ENCODE assay signal across 8 cellular contexts in genomic region chr14:91246051-91246852, GRCh38. TPM values are rescaled to one million over a fixed set of nuclear protein-coding genes. Genes with fewer than 3 reads are reported as not detected.
A peak's percentile ranks its signal among the peaks of the same experiment; 100 is the strongest.
DNase-seq lines count a peak whose midpoint lies in the region; ATAC-seq and TF ChIP-seq lines count a peak whose summit lies in the region.

No MANE protein-coding gene starts in this region.

- BruUV-seq in MCF 10A (replicated peaks; lab: Mats Ljungman, UMichigan) (no TSS peak), mammary epithelial cell (replicated peaks; lab: Mats Ljungman, UMichigan) (no TSS peak), PC-3 (replicated peaks; lab: Mats Ljungman, UMichigan) (no TSS peak)

- DNase-seq in MCF 10A (ENCODE audit: unreplicated experiment), result peak; percentile 29
- DNase-seq in mammary epithelial cell, result no peak
- DNase-seq in activated CD4-positive, alpha-beta T cell treated with anti-CD3 and anti-CD28 coated beads, Interleukin-2, amount 10 ng/mL, durations not matched to agents 7 days and 5 days, result peak; percentile 93
- peak; percentile 78 for DNase-seq in effector CD4-positive, alpha-beta T cell
- DNase-seq in PC-3, result no peak
- DNase-seq in SKM-1 treated with dmso at 0.1 percent for 144 hours (lab: John Stamatoyannopoulos, UW; ENCODE audit: unreplicated experiment), result no peak
- DNase-seq in LoVo (ENCODE audit: low spot score), result no peak
- DNase-seq in middle frontal gyrus (ENCODE audit: extremely low spot score, low spot score), result no peak

- H3F3A ChIP-seq in PC-3 (ENCODE audit: low read length, unreplicated experiment), result no peaks in the 10 kb centered on the region

- TF ChIP-seq CTCF in MCF 10A (IDR thresholded peaks at IDR 0.05; ENCODE audit: unreplicated experiment) (no peak), mammary epithelial cell (conservative IDR thresholded peaks at IDR 0.05 in 1 of 2, IDR thresholded peaks at IDR 0.05 in 1 of 2; ENCODE audit: extremely low read depth in 1 of 2, insufficient read depth in 1 of 2, low read depth in 1 of 2, low read length in 2 of 2) (no peak), PC-3 (conservative IDR thresholded peaks at IDR 0.05; ENCODE audit: low read depth, low read length) (no peak)

- no peaks in the 10 kb centered on the region for H4K20me1 ChIP-seq in mammary epithelial cell (ENCODE audit: insufficient read depth, low read length)
- H4K20me1 ChIP-seq in PC-3 (ENCODE audit: low read length), result no peaks in the 10 kb centered on the region

- H3K27me3 Mint-ChIP-seq in MCF 10A (ENCODE audit: insufficient read depth, unreplicated experiment), result no peaks in the 10 kb centered on the region
- H3K27me3 Mint-ChIP-seq in activated CD4-positive, alpha-beta T cell treated with anti-CD3 and anti-CD28 coated beads, Interleukin-2, amount 10 ng/mL, durations not matched to agents 7 days and 5 days, result no peaks in the 10 kb centered on the region

- in situ Hi-C loops in mammary epithelial cell (cut with MboI; ENCODE audit: low sequenced_read_pairs in 2 of 2), result no loop called here

- no peaks in the 10 kb centered on the region for H3K4me1 Mint-ChIP-seq in MCF 10A (ENCODE audit: insufficient read depth, unreplicated experiment)
- H3K4me1 Mint-ChIP-seq in activated CD4-positive, alpha-beta T cell treated with anti-CD3 and anti-CD28 coated beads, Interleukin-2, amount 10 ng/mL, durations not matched to agents 7 days and 5 days, result peaks cover 91% of the 10 kb centered on the region

- peaks cover 7% of the 10 kb centered on the region for H3K9me3 Mint-ChIP-seq in MCF 10A (ENCODE audit: unreplicated experiment)
- H3K9me3 Mint-ChIP-seq in activated CD4-positive, alpha-beta T cell treated with anti-CD3 and anti-CD28 coated beads, Interleukin-2, amount 10 ng/mL, durations not matched to agents 7 days and 5 days, result peaks cover 4% of the 10 kb centered on the region

- H3K4me3 Mint-ChIP-seq in MCF 10A (ENCODE audit: unreplicated experiment), result no peak overlapping the region
- peak overlapping the region; percentile 66 for H3K4me3 Mint-ChIP-seq in activated CD4-positive, alpha-beta T cell treated with anti-CD3 and anti-CD28 coated beads, Interleukin-2, amount 10 ng/mL, durations not matched to agents 7 days and 5 days

- H3K9me2 ChIP-seq in PC-3 (replicated peaks; ENCODE audit: low read length), result no peaks in the 10 kb centered on the region

- intact Hi-C loops in MCF 10A (cut with micrococcal nuclease), result no loop called here
- intact Hi-C loops in mammary epithelial cell (cut with micrococcal nuclease), result no loop called here
- intact Hi-C loops in PC-3 (cut with micrococcal nuclease), result no loop called here

- no peaks in the 10 kb centered on the region for H3K36me3 Mint-ChIP-seq in MCF 10A (ENCODE audit: insufficient read depth, unreplicated experiment)
- H3K36me3 Mint-ChIP-seq in activated CD4-positive, alpha-beta T cell treated with anti-CD3 and anti-CD28 coated beads, Interleukin-2, amount 10 ng/mL, durations not matched to agents 7 days and 5 days (ENCODE audit: low read depth), result peaks cover 85% of the 10 kb centered on the region

- H3K9me3 ChIP-seq in mammary epithelial cell (replicated peaks; ENCODE audit: insufficient read depth, low read length), result no peaks in the 10 kb centered on the region
- H3K9me3 ChIP-seq in PC-3 (ENCODE audit: low read length), result no peaks in the 10 kb centered on the region

- H3K4me2 ChIP-seq in mammary epithelial cell (ENCODE audit: insufficient read depth, low read depth, low read length) (no peak overlapping the region), PC-3 (ENCODE audit: low read length) (no peak overlapping the region)

- no peaks in the 10 kb centered on the region for H3K4me1 ChIP-seq in mammary epithelial cell (ENCODE audit: insufficient read depth, low read length)
- H3K4me1 ChIP-seq in PC-3 (ENCODE audit: insufficient read depth, low read length), result peaks cover 24% of the 10 kb centered on the region

- no peak overlapping the region for H3K9ac ChIP-seq in mammary epithelial cell (ENCODE audit: insufficient read depth, low read length)
- no peak overlapping the region for H3K9ac ChIP-seq in PC-3 (ENCODE audit: low read length)

- POLR2A ChIA-PET in MCF 10A (lab: Yijun Ruan, JAX) (no interaction called here), PC-3 (lab: Charles Lee; ENCODE audit: unreplicated experiment) (no interaction called here)
- POLR2A ChIA-PET in activated CD4-positive, alpha-beta T cell treated with anti-CD3 and anti-CD28 coated beads, Interleukin-2, amount 10 ng/mL, durations not matched to agents 7 days and 5 days (lab: Charles Lee), result interaction anchor here (0.6 to 5.1 kb wide), 2 partner anchors 18 to 170 kb away, joined by 5 to 66 read pairs; no protein-coding TSS in a partner anchor

- H3K36me3 ChIP-seq in mammary epithelial cell (ENCODE audit: insufficient read depth, low read length), result no peaks in the 10 kb centered on the region
- H3K36me3 ChIP-seq in PC-3 (ENCODE audit: low read depth, low read length), result no peaks in the 10 kb centered on the region

- CTCF ChIA-PET in MCF 10A (lab: Yijun Ruan, JAX), result no interaction called here
- CTCF ChIA-PET in mammary epithelial cell (lab: Charles Lee; ENCODE audit: low non-redundant PET), result no interaction called here
- CTCF ChIA-PET in activated CD4-positive, alpha-beta T cell treated with anti-CD3 and anti-CD28 coated beads, Interleukin-2, amount 10 ng/mL, durations not matched to agents 7 days and 5 days (lab: Charles Lee), result interaction anchor here (0.6 to 10.9 kb wide), 8 partner anchors 9 to 69 kb away, joined by 3 to 70 read pairs (median 4); no protein-coding TSS in a partner anchor
- CTCF ChIA-PET in PC-3 (lab: Charles Lee), result no interaction called here

- dilution Hi-C loops in mammary epithelial cell (cut with HindIII; ENCODE audit: low sequenced_read_pairs), result no loop called here

- no peaks in the 10 kb centered on the region for H3K79me2 ChIP-seq in mammary epithelial cell (ENCODE audit: insufficient read depth, low read length)
- no peaks in the 10 kb centered on the region for H3K79me2 ChIP-seq in PC-3 (ENCODE audit: low read length)

- H3K27ac ChIP-seq in mammary epithelial cell (ENCODE audit: insufficient read depth, low read depth, low read length), result no peak overlapping the region
- H3K27ac ChIP-seq in PC-3 (ENCODE audit: low read length), result no peak overlapping the region

- H3K27me3 ChIP-seq in mammary epithelial cell (ENCODE audit: insufficient read depth, low read length) (no peaks in the 10 kb centered on the region), PC-3 (ENCODE audit: low read length) (no peaks in the 10 kb centered on the region)

- 94% methylated on average over 8 of the region's 15 CpGs for WGBS in mammary epithelial cell (ENCODE audit: low coverage, missing lambda C conversion rate)

- no peak overlapping the region for H2AFZ ChIP-seq in mammary epithelial cell (ENCODE audit: low read depth, low read length)
- no peak overlapping the region for H2AFZ ChIP-seq in PC-3 (ENCODE audit: low read length)

- no peak overlapping the region for H3K27ac Mint-ChIP-seq in MCF 10A (ENCODE audit: low read depth, unreplicated experiment)
- H3K27ac Mint-ChIP-seq in activated CD4-positive, alpha-beta T cell treated with anti-CD3 and anti-CD28 coated beads, Interleukin-2, amount 10 ng/mL, durations not matched to agents 7 days and 5 days, result peak overlapping the region; percentile 100

- no peak for ATAC-seq in PC-3

- no peak overlapping the region for H3K4me3 ChIP-seq in mammary epithelial cell (replicated peaks in 1 of 3; ENCODE audit: insufficient read depth in 1 of 3, low read depth in 2 of 3, low read length in 3 of 3)
- no peak overlapping the region for H3K4me3 ChIP-seq in PC-3 (ENCODE audit: low read length)

RNA-seq across cellular contexts. Expression of gene GPR68, which starts 1.7 kb away (rescaled TPM):
- total RNA-seq in MCF 10A (2022) (0.10 and 0.14 TPM in 2 replicates), mammary epithelial cell (under 1 TPM in 1 of 2 donors, not detected in 1; 0.83 TPM), PC-3 (2014; rRNA removed) (0.35 and 1.5 TPM in 2 replicates)
- 0.06 TPM for polyA plus RNA-seq in mammary epithelial cell
- not detected for polyA minus RNA-seq in mammary epithelial cell
- 10 to 100 TPM; 32.7 to 33.0 TPM for total RNA-seq in activated CD4-positive, alpha-beta T cell treated with anti-CD3 and anti-CD28 coated beads, Interleukin-2, amount 10 ng/mL, durations not matched to agents 7 days and 5 days

Comparison
In these comparisons a context has a peak if more than half of its experiments do, and no peak if none do; other contexts are left out.
1. DNase-seq: peak in MCF 10A (single experiment), activated CD4-positive, alpha-beta T cell treated with anti-CD3 and anti-CD28 coated beads, Interleukin-2, amount 10 ng/mL, durations not matched to agents 7 days and 5 days (single experiment) and effector CD4-positive, alpha-beta T cell (single experiment); none in mammary epithelial cell (single experiment), PC-3 (single experiment), SKM-1 treated with dmso at 0.1 percent for 144 hours (single experiment), LoVo (single experiment) and middle frontal gyrus (single experiment).
2. RNA of gene GPR68, which starts 1.7 kb away (total RNA-seq): 32.7 to 33.0 TPM in activated CD4-positive, alpha-beta T cell treated with anti-CD3 and anti-CD28 coated beads, Interleukin-2, amount 10 ng/mL, durations not matched to agents 7 days and 5 days; 0.35 to 1.5 TPM in PC-3, 0.83 TPM in mammary epithelial cell and 0.10 to 0.14 TPM in MCF 10A; every median in the first group is over 10 times any median in the second.